ENCODE assay signal across 23 cellular contexts in genomic region chr2:128311216-128311754, GRCh38. TPM values are rescaled to one million over a fixed set of nuclear protein-coding genes. Genes with fewer than 3 reads are reported as not detected.
A peak's percentile ranks its signal among the peaks of the same experiment; 100 is the strongest.
DNase-seq lines count a peak whose midpoint lies in the region; ATAC-seq, FAIRE-seq and TF ChIP-seq lines count a peak whose summit lies in the region.
"Had no signal": no experiment of that assay in that cellular context is flagged by ENCODE, and none has a peak within 500 bp of the region (broad histone marks: within the 10 kb centered on the region; RNA-seq: fewer than 3 reads in every experiment).

No MANE protein-coding gene starts in this region.

- H3K9me3 ChIP-seq in HepG2 (ENCODE audit: low read length) = no peaks in the 10 kb centered on the region
- H3K9me3 ChIP-seq: upper lobe of left lung had no signal

- H2AFZ ChIP-seq in HepG2 (ENCODE audit: low read length) = no peak overlapping the region

- intact Hi-C loops in Right ventricle myocardium inferior (cut with DNase I) (no loop called here), Right ventricle myocardium superior (cut with DNase I) (loop anchor here (10.0 kb wide), 1 partner anchor 76 kb away; no protein-coding TSS in a partner anchor), HepG2 (cut with micrococcal nuclease; ENCODE audit: unreplicated experiment) (no loop called here)

- no peak for TF ChIP-seq RAD21 in HepG2 (CRISPR knock-in tag; IDR thresholded peaks at IDR 0.05)

- H4K20me1 ChIP-seq in HepG2 (ENCODE audit: insufficient read depth, low read length) = peaks cover 97% of the 10 kb centered on the region

- ATAC-seq in Right ventricle myocardium inferior (no peak), Right ventricle myocardium superior (ENCODE audit: poor library complexity) (no peak), HepG2 (no peak), HG02798 (IDR thresholded peaks at IDR 0.05; ENCODE audit: poor library complexity, unreplicated experiment) (no peak)
- ATAC-seq in stimulated activated naive CD8-positive, alpha-beta T cell treated with anti-CD3 and anti-CD28 coated beads, Interleukin-15, Interleukin-2, amounts not matched to agents 100 U/mL and 50 U/mL, for 24 hours = no peak
- ATAC-seq: activated T-helper 17 cell treated with anti-CD3 and anti-CD28 coated beads, Interleukin-2, amount 50 U/mL, for 72 hours; CD8-positive, alpha-beta T cell; right cardiac atrium had no signal

- CTCF ChIA-PET in RWPE1 (lab: Yijun Ruan, JAX) = no interaction called here
- CTCF ChIA-PET in HepG2 (lab: Yijun Ruan, JAX; ENCODE audit: low intra/inter-chr PET ratio, low total read pairs) = no interaction called here

- peaks cover 29 to 68% of the 10 kb centered on the region in 2 experiments for H3K36me3 ChIP-seq in HepG2 (replicated peaks in 1 of 2; ENCODE audit: control insufficient read depth in 1 of 2, insufficient read depth in 2 of 2, low read length in 2 of 2)
- H3K36me3 ChIP-seq: cardiac muscle cell had no signal

- no peak for TF ChIP-seq POLR2A in HepG2 (IDR thresholded peaks at IDR 0.05; ENCODE audit: insufficient read depth in 1 of 2, low read depth in 2 of 2, low read length in 2 of 2)

- TF ChIP-seq EP300 in HepG2 (IDR thresholded peaks at IDR 0.05; ENCODE audit: low read depth in 2 of 2, low read length in 2 of 2) (no peak), HepG2 (CRISPR knock-in tag; IDR thresholded peaks at IDR 0.05; ENCODE audit: borderline replicate concordance) (no peak)

- peaks cover 100% of the 10 kb centered on the region for H3K4me1 ChIP-seq in HepG2 (ENCODE audit: insufficient read depth, low read length)

- no peak overlapping the region for H3K9ac ChIP-seq in HepG2 (ENCODE audit: insufficient read depth, low read depth, low read length)

- in situ Hi-C loops in HepG2 (cut with HindIII; ENCODE audit: extremely low pct_ligation_motif_present, low pct_unique_long_range_greater_than_20kb) = no loop called here

- H3K79me2 ChIP-seq in HepG2 (ENCODE audit: insufficient read depth, low read length) = peaks cover 97% of the 10 kb centered on the region

- H3K27ac ChIP-seq in RWPE1 (0 out of 2 replicates have a peak overlapping the region, but pooled peaks have one; percentile 5), HepG2 (ENCODE audit: extremely low read length, insufficient read depth, low read length) (no peak overlapping the region)
- H3K27ac ChIP-seq: cardiac muscle cell, upper lobe of left lung, WERI-Rb-1 had no signal

- no peaks in the 10 kb centered on the region for H3K27me3 ChIP-seq in HepG2 (ENCODE audit: control insufficient read depth in 1 of 2, insufficient read depth in 2 of 2, low read length in 2 of 2)
- H3K27me3 ChIP-seq: cardiac muscle cell, upper lobe of left lung had no signal

- TF ChIP-seq CTCF in RWPE1 (conservative IDR thresholded peaks at IDR 0.05; ENCODE audit: low read depth) (no peak), HepG2 (CRISPR knock-in tag; IDR thresholded peaks at IDR 0.05) (no peak)

- BruUV-seq in HepG2 (replicated peaks; lab: Mats Ljungman, UMichigan) = no TSS peak

- POLR2A ChIA-PET in RWPE1 (lab: Yijun Ruan, JAX; ENCODE audit: low non-redundant PET) (no interaction called here), HepG2 (lab: Yijun Ruan, JAX) (interaction anchor here (0.6 to 2.8 kb wide), 2 partner anchors 10 to 96 kb away, joined by 3 to 12 read pairs; no protein-coding TSS in a partner anchor)

- no peak overlapping the region; a peak in 1 of 6 replicates for H3K4me3 ChIP-seq in HepG2 (replicated peaks in 1 of 3; ENCODE audit: insufficient read depth in 1 of 3, low read depth in 2 of 3, low read length in 3 of 3)
- H3K4me3 ChIP-seq: cardiac muscle cell, upper lobe of left lung had no signal

- DNase-seq in Right ventricle myocardium inferior (ENCODE audit: missing footprints) = peak; percentile 26
- DNase-seq in Right ventricle myocardium superior = no peak
- no peak for DNase-seq in RWPE1 (ENCODE audit: low spot score)
- DNase-seq in HepG2 (ENCODE audit: low spot score) = no peak
- DNase-seq in stimulated activated naive CD8-positive, alpha-beta T cell treated with anti-CD3 and anti-CD28 coated beads, Interleukin-15, Interleukin-2, amounts not matched to agents 100 U/mL and 50 U/mL, for 24 hours = peak; percentile 0
- no peak for DNase-seq in NK-92 (lab: John Stamatoyannopoulos, UW; ENCODE audit: unreplicated experiment)
- DNase-seq in DMS114 treated with DMSO at 0.1 percent for 48 hours (lab: John Stamatoyannopoulos, UW; ENCODE audit: unreplicated experiment) = no peak
- DNase-seq: Karpas-422; NCI-H1048; NCI-H2081 treated with DMSO at 0.1 percent for 48 hours; NCI-H526 treated with DMSO at 0.1 percent for 48 hours; occipital lobe; OCI-M1; stimulated activated naive CD4-positive, alpha-beta T cell had no signal

- FAIRE-seq in HepG2 (lab: Jason Lieb, UNC) = no peak
- FAIRE-seq: frontal cortex, GM18507 had no signal

- 94% methylated on average over 7 of the region's 7 CpGs for WGBS in HepG2 (ENCODE audit: low lambda C conversion rate)

- peak overlapping the region; percentile 52; the same call in 1 of the 2 replicates for H3K4me2 ChIP-seq in HepG2 (ENCODE audit: low read depth, low read length)

TF ChIP-seq in HepG2, 621 proteins besides CTCF, POLR2A, EP300 and RAD21 (continues in another document):
- TF ChIP-seq PITX1 (CRISPR knock-in tag; IDR thresholded peaks at IDR 0.05) (no peak), NFIB (CRISPR knock-in tag; IDR thresholded peaks at IDR 0.05; ENCODE audit: borderline replicate concordance) (no peak), EHMT2 (IDR thresholded peaks at IDR 0.05; ENCODE audit: borderline replicate concordance, low read depth, low read length) (no peak)

RNA-seq across cellular contexts. Expression of gene HS6ST1, which starts 7.4 kb away (rescaled TPM):
- total RNA-seq in Right ventricle myocardium inferior (34.9 TPM), Right ventricle myocardium superior (35.1 TPM), HepG2 (2016; rRNA removed; fragmentation: Illumina TruSeq; extraction: Trizol) (68.4 and 84.6 TPM in 2 replicates)
- total RNA-seq in HepG2 (2016; cell fraction: cytosol; rRNA removed; fragmentation: Illumina TruSeq; extraction: Trizol; ENCODE audit: low read depth) = 8.0 TPM in 2 replicates
- total RNA-seq in HepG2 (2016; cell fraction: insoluble cytoplasmic fraction; rRNA removed; fragmentation: Illumina TruSeq; extraction: Trizol) = 60.2 and 86.4 TPM in 2 replicates
- total RNA-seq in HepG2 (2016; cell fraction: membrane; rRNA removed; fragmentation: Illumina TruSeq; extraction: Trizol) = 38.4 and 40.3 TPM in 2 replicates
- 59.1 and 66.3 TPM in 2 replicates for total RNA-seq in HepG2 (2016; cell fraction: nucleus; rRNA removed; fragmentation: Illumina TruSeq; extraction: Trizol)
- polyA plus RNA-seq in HepG2 (2011; rRNA removed) = 34.5 and 42.2 TPM in 2 replicates
- polyA plus RNA-seq in HepG2 (2011; cell fraction: cytosol; rRNA removed) = 35.2 and 53.7 TPM in 2 replicates
- 38.8 and 44.3 TPM in 2 replicates for polyA plus RNA-seq in HepG2 (2011; cell fraction: nucleus; rRNA removed)
- polyA plus RNA-seq in HepG2 (2012) = 50.2 and 79.5 TPM in 2 replicates
- polyA plus RNA-seq in HepG2 (2016; cell fraction: cytosol; fragmentation: Illumina TruSeq; extraction: Trizol; ENCODE audit: low read depth) = 5.2 and 5.6 TPM in 2 replicates
- polyA plus RNA-seq in HepG2 (2016; cell fraction: insoluble cytoplasmic fraction; fragmentation: Illumina TruSeq; extraction: Trizol; ENCODE audit: low read depth) = 70.3 and 83.1 TPM in 2 replicates
- polyA plus RNA-seq in HepG2 (2016; cell fraction: membrane; fragmentation: Illumina TruSeq; extraction: Trizol; ENCODE audit: low read depth) = 24.6 and 27.0 TPM in 2 replicates
- polyA plus RNA-seq in HepG2 (2016; cell fraction: nucleus; fragmentation: Illumina TruSeq; extraction: Trizol; ENCODE audit: insufficient read depth, low read depth) = 106 and 113 TPM in 2 replicates
- polyA minus RNA-seq in HepG2 (2011; rRNA and poly(A)+ RNA removed; ENCODE audit: low replicate concordance) = 7.6 and 148 TPM in 2 replicates
- 47.4 and 52.3 TPM in 2 replicates for polyA minus RNA-seq in HepG2 (2011; cell fraction: cytosol; rRNA and poly(A)+ RNA removed)
- 39.0 and 60.8 TPM in 2 replicates for polyA minus RNA-seq in HepG2 (2011; cell fraction: nucleus; rRNA and poly(A)+ RNA removed)

Comparison
In these comparisons a context has a peak if more than half of its experiments do, and no peak if none do; other contexts are left out.
1. DNase-seq: peak in Right ventricle myocardium inferior (single experiment) and stimulated activated naive CD8-positive, alpha-beta T cell treated with anti-CD3 and anti-CD28 coated beads, Interleukin-15, Interleukin-2, amounts not matched to agents 100 U/mL and 50 U/mL, for 24 hours (single experiment); none in Right ventricle myocardium superior (single experiment), RWPE1 (single experiment), HepG2 (single experiment), NK-92 (single experiment) and DMS114 treated with DMSO at 0.1 percent for 48 hours (single experiment).